In genomic region chr1:32180186-32181060, GRCh38 we compare ENCODE assay signal across 8 cellular contexts. TPM values are rescaled to one million over a fixed set of nuclear protein-coding genes. Genes with fewer than 3 reads are reported as not detected.
DNase-seq lines count a peak whose midpoint lies in the region; ATAC-seq, FAIRE-seq and TF ChIP-seq lines count a peak whose summit lies in the region.

No MANE protein-coding gene starts in this region.

- H3K4me1 Mint-ChIP-seq in activated B cell treated with CpG ODN at 0.5 μM for 24 hours = peaks cover 44% of the 10 kb centered on the region

- ATAC-seq in activated B cell treated with CpG ODN at 0.5 μM for 24 hours (ENCODE audit: low read depth) (no peak), lower lobe of right lung (peak; percentile 60), GM19452 (IDR thresholded peaks at IDR 0.05; ENCODE audit: unreplicated experiment) (no peak)

- TF ChIP-seq CTCF in activated B cell treated with CpG ODN at 0.5 μM for 24 hours (IDR thresholded peaks at IDR 0.05) = no peak
- no peak for TF ChIP-seq CTCF in lower lobe of right lung (IDR thresholded peaks at IDR 0.05)
- TF ChIP-seq CTCF in stomach (IDR thresholded peaks at IDR 0.05) = no peak

- H3K27me3 Mint-ChIP-seq in activated B cell treated with CpG ODN at 0.5 μM for 24 hours = no peaks in the 10 kb centered on the region

- H3K27me3 ChIP-seq in ectodermal cell (ENCODE audit: control insufficient read depth, insufficient read depth, low read length, poor library complexity, severe bottlenecking) (no peaks in the 10 kb centered on the region), lower lobe of right lung (ENCODE audit: low read depth) (no peaks in the 10 kb centered on the region), stomach (no peaks in the 10 kb centered on the region)

- H3K27ac ChIP-seq in ectodermal cell (ENCODE audit: insufficient read depth, low read depth, low read length, poor library complexity, severe bottlenecking) = peak overlapping the region; percentile 90
- peak overlapping the region; percentile 85 for H3K27ac ChIP-seq in lower lobe of right lung
- peak overlapping the region; percentile 92 to 99 (median 97) for H3K27ac ChIP-seq in stomach

- peak overlapping the region; percentile 77 for H3K4me3 ChIP-seq in ectodermal cell (ENCODE audit: insufficient read depth, low read depth, low read length)
- peak overlapping the region; percentile 76 for H3K4me3 ChIP-seq in lower lobe of right lung
- H3K4me3 ChIP-seq in stomach = peak overlapping the region; percentile 64 to 78 (median 64)

- H3K9me3 Mint-ChIP-seq in activated B cell treated with CpG ODN at 0.5 μM for 24 hours = no peaks in the 10 kb centered on the region

- H3K4me3 Mint-ChIP-seq in activated B cell treated with CpG ODN at 0.5 μM for 24 hours = peak overlapping the region; percentile 90

- H3K36me3 Mint-ChIP-seq in activated B cell treated with CpG ODN at 0.5 μM for 24 hours (ENCODE audit: low read depth) = peaks cover 40% of the 10 kb centered on the region

- H3K36me3 ChIP-seq in ectodermal cell (ENCODE audit: control insufficient read depth, insufficient read depth, low read length) (peaks cover 27% of the 10 kb centered on the region), lower lobe of right lung (peaks cover 41% of the 10 kb centered on the region), stomach (peaks cover 17 to 42% (median 40%) of the 10 kb centered on the region in 4 donors)

- 17 to 19% methylated on average over 36 of the region's 36 CpGs for WGBS in ectodermal cell, 2 experiments
- 4 to 6% (median 6%) methylated on average over 20 to 36 of the region's 36 CpGs for WGBS in stomach, 5 donors

- DNase-seq in GM03348 (ENCODE audit: low spot score) = peak; percentile 77
- DNase-seq in HTR-8/SVneo (ENCODE audit: insufficient read length, low spot score) = peak; percentile 28
- DNase-seq in activated B cell treated with CpG ODN at 0.5 μM for 24 hours = peak; percentile 31
- peak; percentile 73 for DNase-seq in lower lobe of right lung
- peak; percentile 54 for DNase-seq in stomach
- DNase-seq in middle frontal gyrus (ENCODE audit: extremely low spot score, low spot score) = no peak

- no peak for TF ChIP-seq POLR2A in stomach (IDR thresholded peaks at IDR 0.05)

- H3K9me3 ChIP-seq in ectodermal cell (ENCODE audit: control insufficient read depth, low read length) = no peaks in the 10 kb centered on the region
- no peaks in the 10 kb centered on the region for H3K9me3 ChIP-seq in lower lobe of right lung
- H3K9me3 ChIP-seq in stomach = no peaks in the 10 kb centered on the region

- POLR2A ChIA-PET in activated B cell treated with CpG ODN at 0.5 μM for 24 hours (lab: Charles Lee) = interaction anchor here (0.6 to 2.7 kb wide), 14 partner anchors 18 to 627 kb away, joined by 3 to 37 read pairs (median 10); partner anchors contain the start of genes BSDC1, CCDC28B, HDAC1 and KPNA6

- no peak for TF ChIP-seq EP300 in stomach (IDR thresholded peaks at IDR 0.05)

- CTCF ChIA-PET in activated B cell treated with CpG ODN at 0.5 μM for 24 hours (lab: Charles Lee) = interaction anchor here (0.9 to 1.7 kb wide), 7 partner anchors 17 to 236 kb away, joined by 3 to 6 read pairs (median 4); partner anchors contain the start of genes CCDC28B and TMEM39B

- peak overlapping the region; percentile 83 for H3K27ac Mint-ChIP-seq in activated B cell treated with CpG ODN at 0.5 μM for 24 hours

- H3K4me1 ChIP-seq in ectodermal cell (ENCODE audit: control insufficient read depth, insufficient read depth, low read length) (peaks cover 11% of the 10 kb centered on the region), lower lobe of right lung (peaks cover 50% of the 10 kb centered on the region), stomach (peaks cover 30 to 62% (median 48%) of the 10 kb centered on the region in 4 donors)

- no peak for FAIRE-seq in HTR-8/SVneo (lab: Jason Lieb, UNC)

- intact Hi-C loops in activated B cell treated with CpG ODN at 0.5 μM for 24 hours (cut with micrococcal nuclease) = loop anchor here (1.0 kb wide), 2 partner anchors 20 to 112 kb away; partner anchors contain the start of genes CCDC28B and HDAC1
- intact Hi-C loops in lower lobe of right lung (cut with DNase I) = no loop called here
- intact Hi-C loops in stomach (cut with DNase I; ENCODE audit: low total_unique reads) = no loop called here

RNA-seq across cellular contexts. Expression of gene TXLNA, which starts 0.9 kb away (rescaled TPM):
- total RNA-seq in activated B cell treated with CpG ODN at 0.5 μM for 24 hours (52.0 and 54.1 TPM in 2 replicates), lower lobe of right lung (45.1 TPM), stomach (10 to 100 TPM; 20.6 to 48.1 (median 28.0) TPM)
- polyA plus RNA-seq in ectodermal cell (2013, experiment 1 of 4) = 50.6 TPM
- polyA plus RNA-seq in ectodermal cell (2013, experiment 2 of 4) = 53.2 TPM
- 35.1 TPM for polyA plus RNA-seq in ectodermal cell (2013, experiment 3 of 4)
- 39.0 TPM for polyA plus RNA-seq in ectodermal cell (2013, experiment 4 of 4)
- polyA plus RNA-seq in stomach = 10 to 100 TPM in 2 of 3 donors, 1 to 10 TPM in 1; 9.8 to 18.4 (median 12.1) TPM

RNA-seq across cellular contexts. Expression of gene CCDC28B, which starts 20.0 kb away (rescaled TPM):
- total RNA-seq in activated B cell treated with CpG ODN at 0.5 μM for 24 hours (50.4 and 56.9 TPM in 2 replicates), lower lobe of right lung (3.3 TPM), stomach (10 to 100 TPM in 1 of 5 donors, 1 to 10 TPM in 1, under 1 TPM in 1, not detected in 2; 0.45 to 27.8 (median 5.3) TPM)
- 20.6 TPM for polyA plus RNA-seq in ectodermal cell (2013, experiment 1 of 4)
- polyA plus RNA-seq in ectodermal cell (2013, experiment 2 of 4) = 19.3 TPM
- polyA plus RNA-seq in ectodermal cell (2013, experiment 3 of 4) = 19.4 TPM
- polyA plus RNA-seq in ectodermal cell (2013, experiment 4 of 4) = 24.3 TPM
- 10 to 100 TPM in 2 of 3 donors, 1 to 10 TPM in 1; 8.7 to 11.8 (median 10.7) TPM for polyA plus RNA-seq in stomach

RNA-seq across cellular contexts. Expression of gene IQCC, which starts 25.0 kb away (rescaled TPM):
- total RNA-seq in activated B cell treated with CpG ODN at 0.5 μM for 24 hours = 3.5 and 4.2 TPM in 2 replicates
- polyA plus RNA-seq in ectodermal cell (2013, experiment 1 of 4) = 7.4 TPM
- 8.1 TPM for polyA plus RNA-seq in ectodermal cell (2013, experiment 2 of 4)
- polyA plus RNA-seq in ectodermal cell (2013, experiment 3 of 4) = 7.8 TPM
- 8.0 TPM for polyA plus RNA-seq in ectodermal cell (2013, experiment 4 of 4)
- total RNA-seq in lower lobe of right lung = 2.0 TPM
- 1 to 10 TPM in 4 of 5 donors, not detected in 1; 2.3 to 5.5 (median 2.9) TPM for total RNA-seq in stomach
- polyA plus RNA-seq in stomach = 1 to 10 TPM; 1.3 to 2.1 (median 1.7) TPM

RNA-seq across cellular contexts. Expression of gene DCDC2B, which starts 28.5 kb away (rescaled TPM):
- total RNA-seq in activated B cell treated with CpG ODN at 0.5 μM for 24 hours = not detected in 2 replicates
- not detected for polyA plus RNA-seq in ectodermal cell (2013, experiment 1 of 4)
- not detected for polyA plus RNA-seq in ectodermal cell (2013, experiment 2 of 4)
- polyA plus RNA-seq in ectodermal cell (2013, experiment 3 of 4) = not detected
- polyA plus RNA-seq in ectodermal cell (2013, experiment 4 of 4) = not detected
- 3.2 TPM for total RNA-seq in lower lobe of right lung
- total RNA-seq in stomach = not detected
- not detected for polyA plus RNA-seq in stomach

RNA-seq across cellular contexts. Expression of gene TMEM234, which starts 41.7 kb away (rescaled TPM):
- total RNA-seq in activated B cell treated with CpG ODN at 0.5 μM for 24 hours (31.8 and 35.5 TPM in 2 replicates), lower lobe of right lung (24.5 TPM), stomach (100 to 1,000 TPM in 1 of 5 donors, 10 to 100 TPM in 4; 19.1 to 169 (median 27.1) TPM)
- polyA plus RNA-seq in ectodermal cell (2013, experiment 1 of 4) = 12.5 TPM
- 15.7 TPM for polyA plus RNA-seq in ectodermal cell (2013, experiment 2 of 4)
- 11.5 TPM for polyA plus RNA-seq in ectodermal cell (2013, experiment 3 of 4)
- 13.5 TPM for polyA plus RNA-seq in ectodermal cell (2013, experiment 4 of 4)
- polyA plus RNA-seq in stomach = 10 to 100 TPM; 11.6 to 14.3 (median 13.4) TPM

Comparison
In these comparisons a context has a peak if more than half of its experiments do, and no peak if none do; other contexts are left out.
1. ATAC-seq: peak in lower lobe of right lung (2 of 2); none in activated B cell treated with CpG ODN at 0.5 μM for 24 hours (single experiment) and GM19452 (single experiment).
2. Peak in every context shown above with its lines, with median percentiles within 50 percentile points of each other: H3K27ac ChIP-seq and H3K4me3 ChIP-seq.